In genomic region chr19:52369463-52370340, GRCh38 we compare ENCODE assay signal across 8 cellular contexts. TPM values are rescaled to one million over a fixed set of nuclear protein-coding genes. Genes with fewer than 3 reads are reported as not detected.
DNase-seq lines count a peak whose midpoint lies in the region; ATAC-seq, FAIRE-seq and TF ChIP-seq lines count a peak whose summit lies in the region.

ZNF880 (plus strand) TSS chr19:52369923; CDS start chr19:52369966, 43 bp downstream.

- H2AK5ac ChIP-seq in H1 (ENCODE audit: low read depth, low read length), result no peak within 1 kb of the TSS; the same call in 1 of the 2 replicates

- no peaks in the 10 kb centered on the region for H3K27me3 Mint-ChIP-seq in CD4-positive, alpha-beta T cell
- no peaks in the 10 kb centered on the region for H3K27me3 Mint-ChIP-seq in activated CD8-positive, alpha-beta memory T cell treated with anti-CD3 and anti-CD28 coated beads, Interleukin-2, amount 10 ng/mL, durations not matched to agents 7 days and 5 days
- no peaks in the 10 kb centered on the region for H3K27me3 Mint-ChIP-seq in memory B cell

- H4K20me1 ChIP-seq in GM23248 (ENCODE audit: insufficient read depth) (no peaks in the 10 kb centered on the region), H1 (replicated peaks in 1 of 2; ENCODE audit: control insufficient read depth in 1 of 2, insufficient read depth in 2 of 2, low read length in 2 of 2) (no peaks in the 10 kb centered on the region)

- H3K4ac ChIP-seq in H1 (replicated peaks; ENCODE audit: insufficient read length, low read depth, low read length), result peak within 1 kb of the TSS; percentile 41

- no peak within 1 kb of the TSS for H3K14ac ChIP-seq in H1 (ENCODE audit: insufficient read length)

- H2BK20ac ChIP-seq in H1 (ENCODE audit: low read length), result no peak within 1 kb of the TSS

- H3K4me1 ChIP-seq in GM23248 (ENCODE audit: insufficient read depth) (no peaks in the 10 kb centered on the region), H1 (replicated peaks in 1 of 4; ENCODE audit: control insufficient read depth in 3 of 4, insufficient read depth in 4 of 4, low read length in 3 of 4) (no peaks in the 10 kb centered on the region)

- no peaks in the 10 kb centered on the region for H3K9me2 ChIP-seq in GM23248 (ENCODE audit: insufficient read depth)

- H4K5ac ChIP-seq in H1 (ENCODE audit: insufficient read length, low read depth, low read length), result peak within 1 kb of the TSS; percentile 72

- H3K4me2 ChIP-seq in GM23248 (ENCODE audit: unreplicated experiment), result peak within 1 kb of the TSS; percentile 78
- H3K4me2 ChIP-seq in H1 (ENCODE audit: insufficient read depth in 1 of 2, low read depth in 2 of 2, low read length in 2 of 2), result peak within 1 kb of the TSS; percentile 79 to 88

- peak within 1 kb of the TSS; percentile 93 for H3K56ac ChIP-seq in H1 (replicated peaks; ENCODE audit: insufficient read length, low read depth, low read length)

- no peak for TF ChIP-seq EP300 in H1 (IDR thresholded peaks at IDR 0.05; ENCODE audit: borderline replicate concordance in 1 of 2, low read depth in 2 of 2, low read length in 2 of 2)

- H3K79me1 ChIP-seq in H1 (ENCODE audit: low read depth, low read length), result peaks cover 2% of the 10 kb centered on the region; the same call in 1 of the 2 replicates

- in situ Hi-C loops in GM23248 (cut with MboI) (no loop called here), KBM-7 (cut with MboI; ENCODE audit: low pct_unique_long_range_greater_than_20kb, low sequenced_read_pairs) (no loop called here)

- POLR2A ChIA-PET in CD4-positive, alpha-beta T cell (lab: Charles Lee), result interaction anchor here (0.7 to 2.0 kb wide), 11 partner anchors 10 to 1151 kb away, joined by 3 to 18 read pairs (median 5); partner anchors contain the start of genes PPP2R1A, ZNF432, ZNF528 and ZNF610
- POLR2A ChIA-PET in H1 (lab: Charles Lee; ENCODE audit: partially characterized antibody), result interaction anchor here (0.7 to 1.4 kb wide), 13 partner anchors 8 to 290 kb away, joined by 3 to 7 read pairs (median 4); partner anchors contain the start of genes ZNF578 and ZNF766

- TF ChIP-seq CTCF in CD4-positive, alpha-beta T cell (IDR thresholded peaks at IDR 0.05), result no peak
- no peak for TF ChIP-seq CTCF in H1 (IDR thresholded peaks at IDR 0.05; ENCODE audit: control extremely low read depth in 1 of 3, insufficient read depth in 1 of 3, low read depth in 1 of 3, low read length in 3 of 3)

- 2% methylated on average over 53 of the region's 53 CpGs for WGBS in GM23248 (ENCODE audit: low coverage in 1 of 2, low lambda C conversion rate in 2 of 2, missing lambda C conversion rate in 2 of 2), 2 experiments
- 11% methylated on average over 50 of the region's 53 CpGs; no CpG with 5 or more reads in 1 of the 2 experiments for WGBS in H1 (ENCODE audit: extremely low coverage in 1 of 2, insufficient coverage in 1 of 2, insufficient read length in 1 of 2, insufficient replicate concordance in 2 of 2, low coverage in 1 of 2, low lambda C conversion rate in 2 of 2, missing lambda C conversion rate in 1 of 2), 2 experiments

- peak within 1 kb of the TSS; percentile 92 for H3K4me3 Mint-ChIP-seq in CD4-positive, alpha-beta T cell
- H3K4me3 Mint-ChIP-seq in activated CD8-positive, alpha-beta memory T cell treated with anti-CD3 and anti-CD28 coated beads, Interleukin-2, amount 10 ng/mL, durations not matched to agents 7 days and 5 days, result peak within 1 kb of the TSS; percentile 90
- H3K4me3 Mint-ChIP-seq in memory B cell, result peak within 1 kb of the TSS; percentile 95

- no peaks in the 10 kb centered on the region for H3K27me3 ChIP-seq in CD4-positive, alpha-beta T cell (ENCODE audit: control insufficient read depth, insufficient read depth, low read length)
- H3K27me3 ChIP-seq in GM23248 (replicated peaks; ENCODE audit: insufficient read depth) (no peaks in the 10 kb centered on the region), H1 (replicated peaks in 1 of 4; ENCODE audit: control insufficient read depth in 3 of 4, extremely low read depth in 1 of 4, insufficient read depth in 3 of 4, low read length in 3 of 4) (no peaks in the 10 kb centered on the region)

- peak within 1 kb of the TSS; percentile 95 for H2BK5ac ChIP-seq in H1 (ENCODE audit: low read depth, low read length)

- H3K9me3 ChIP-seq in CD4-positive, alpha-beta T cell (ENCODE audit: control insufficient read depth, low read length), result peaks cover 72% of the 10 kb centered on the region
- peaks cover 9% of the 10 kb centered on the region for H3K9me3 ChIP-seq in GM23248 (ENCODE audit: low read depth)
- H3K9me3 ChIP-seq in H1 (ENCODE audit: insufficient read depth in 2 of 2, low read depth in 1 of 2, low read length in 1 of 2), result peaks cover 24 to 36% of the 10 kb centered on the region in 2 experiments

- intact Hi-C loops in CD4-positive, alpha-beta T cell (cut with DNase I, micrococcal nuclease), result loop anchor here in 1 of 2 experiments (2.0 to 5.0 kb wide), 3 partner anchors 27 to 72 kb away; partner anchors contain the start of genes ZNF480, ZNF528 and ZNF610

- no peak within 1 kb of the TSS for H3K23ac ChIP-seq in H1 (ENCODE audit: insufficient read length)

- peak within 1 kb of the TSS; percentile 38 for H2BK120ac ChIP-seq in H1 (replicated peaks; ENCODE audit: low read depth, low read length)

- H3K9ac ChIP-seq in GM23248, result peak within 1 kb of the TSS; percentile 99
- H3K9ac ChIP-seq in H1 (replicated peaks in 1 of 4; ENCODE audit: extremely low read depth in 1 of 4, low read depth in 3 of 4, low read length in 3 of 4), result peak within 1 kb of the TSS; percentile 82 to 98 (median 94)

- H4K91ac ChIP-seq in H1 (replicated peaks; ENCODE audit: insufficient read length, low read length), result peak within 1 kb of the TSS; percentile 47

- peaks cover 26% of the 10 kb centered on the region for H3K79me2 ChIP-seq in GM23248 (ENCODE audit: insufficient read depth)
- H3K79me2 ChIP-seq in H1 (ENCODE audit: control insufficient read depth in 1 of 2, insufficient read depth in 2 of 2, low read length in 2 of 2), result peaks cover 0 to 16% of the 10 kb centered on the region in 2 experiments; a peak in 3 of 4 replicates

- peak within 1 kb of the TSS; percentile 97 for H3K27ac ChIP-seq in CD4-positive, alpha-beta T cell (ENCODE audit: low read depth, low read length)
- H3K27ac ChIP-seq in GM23248 (peak within 1 kb of the TSS; percentile 100), H1 (ENCODE audit: low read depth, low read length) (peak within 1 kb of the TSS; percentile 91)

- H3K4me3 ChIP-seq in GM23248 (peak within 1 kb of the TSS; percentile 93), H1 (ENCODE audit: extremely low read depth in 1 of 4, insufficient read depth in 2 of 4, low read depth in 3 of 4, low read length in 4 of 4) (peak within 1 kb of the TSS; percentile 88 to 96 (median 91))

- CTCF ChIA-PET in CD4-positive, alpha-beta T cell (lab: Charles Lee), result no interaction called here
- CTCF ChIA-PET in activated CD8-positive, alpha-beta memory T cell treated with anti-CD3 and anti-CD28 coated beads, Interleukin-2, amount 10 ng/mL, durations not matched to agents 7 days and 5 days (lab: Charles Lee), result interaction anchor here (0.7 to 0.8 kb wide), 2 partner anchors 24 to 130 kb away, joined by 3 read pairs; no protein-coding TSS in a partner anchor
- CTCF ChIA-PET in H1 (lab: Charles Lee; ENCODE audit: partially characterized antibody), result interaction anchor here (0.8 to 1.3 kb wide), 3 partner anchors 14 to 95 kb away, joined by 3 to 5 read pairs (median 4); no protein-coding TSS in a partner anchor

- H2BK12ac ChIP-seq in H1 (ENCODE audit: low read depth, low read length), result peak within 1 kb of the TSS; percentile 21; the same call in 1 of the 2 replicates

- peak; percentile 80 to 93 (median 86) for DNase-seq in CD4-positive, alpha-beta T cell
- DNase-seq in GM23248 (peak; percentile 98), NCI-H345 (lab: John Stamatoyannopoulos, UW) (peak; percentile 92), H1 (ENCODE audit: low read depth in 1 of 2, low spot score in 2 of 2) (peak; percentile 69 to 71), memory B cell (ENCODE audit: low spot score in 2 of 2) (peak; percentile 86 to 89), KBM-7 (no peak)
- DNase-seq in activated CD8-positive, alpha-beta memory T cell treated with anti-CD3 and anti-CD28 coated beads, Interleukin-2, amount 10 ng/mL, durations not matched to agents 7 days and 5 days, result peak; percentile 95
- DNase-seq in stimulated activated CD4-positive, alpha-beta T cell treated with anti-CD3 and anti-CD28 coated beads, TNF-alpha, amount 100 ng/mL, for 4 hours (ENCODE audit: low read depth in 3 of 3), result peak; percentile 85 to 87 (median 87)

- peaks cover 5% of the 10 kb centered on the region; the same call in 1 of the 2 replicates for H3K23me2 ChIP-seq in H1 (ENCODE audit: low read depth, low read length)

- TF ChIP-seq POLR2A in H1 (IDR thresholded peaks at IDR 0.05; ENCODE audit: control extremely low read depth in 1 of 2, low read depth in 2 of 2, low read length in 2 of 2), result peak; percentile 62 to 95

- peaks cover 21% of the 10 kb centered on the region for H3K4me1 Mint-ChIP-seq in CD4-positive, alpha-beta T cell (ENCODE audit: low read depth)
- peaks cover 17% of the 10 kb centered on the region for H3K4me1 Mint-ChIP-seq in activated CD8-positive, alpha-beta memory T cell treated with anti-CD3 and anti-CD28 coated beads, Interleukin-2, amount 10 ng/mL, durations not matched to agents 7 days and 5 days
- no peaks in the 10 kb centered on the region for H3K4me1 Mint-ChIP-seq in memory B cell

- H2AFZ ChIP-seq in GM23248 (peak within 1 kb of the TSS; percentile 87), H1 (ENCODE audit: low read length) (peak within 1 kb of the TSS; percentile 72)

- peak within 1 kb of the TSS; percentile 97 for H3K27ac Mint-ChIP-seq in CD4-positive, alpha-beta T cell
- peak within 1 kb of the TSS; percentile 98 for H3K27ac Mint-ChIP-seq in activated CD8-positive, alpha-beta memory T cell treated with anti-CD3 and anti-CD28 coated beads, Interleukin-2, amount 10 ng/mL, durations not matched to agents 7 days and 5 days
- H3K27ac Mint-ChIP-seq in memory B cell, result peak within 1 kb of the TSS; percentile 99

- peaks cover 10% of the 10 kb centered on the region for H3F3A ChIP-seq in GM23248 (ENCODE audit: insufficient read depth)

- peaks cover 84% of the 10 kb centered on the region for H3K36me3 Mint-ChIP-seq in CD4-positive, alpha-beta T cell (ENCODE audit: low read depth)
- H3K36me3 Mint-ChIP-seq in activated CD8-positive, alpha-beta memory T cell treated with anti-CD3 and anti-CD28 coated beads, Interleukin-2, amount 10 ng/mL, durations not matched to agents 7 days and 5 days, result peaks cover 63% of the 10 kb centered on the region
- peaks cover 33% of the 10 kb centered on the region for H3K36me3 Mint-ChIP-seq in memory B cell

- no peak for TF ChIP-seq RAD21 in H1 (IDR thresholded peaks at IDR 0.05 in 1 of 2, conservative IDR thresholded peaks at IDR 0.05 in 1 of 2; ENCODE audit: low read depth in 2 of 2, low read length in 2 of 2)

- FAIRE-seq in H1 (lab: Jason Lieb, UNC), result no peak

- H2BK15ac ChIP-seq in H1 (ENCODE audit: low read length), result no peak within 1 kb of the TSS

- H3K9me3 Mint-ChIP-seq in CD4-positive, alpha-beta T cell, result peaks cover 28% of the 10 kb centered on the region
- H3K9me3 Mint-ChIP-seq in activated CD8-positive, alpha-beta memory T cell treated with anti-CD3 and anti-CD28 coated beads, Interleukin-2, amount 10 ng/mL, durations not matched to agents 7 days and 5 days (ENCODE audit: low read depth), result peaks cover 31% of the 10 kb centered on the region
- H3K9me3 Mint-ChIP-seq in memory B cell, result peaks cover 13% of the 10 kb centered on the region

- H4K8ac ChIP-seq in H1 (ENCODE audit: extremely low read depth, insufficient read depth, low read length), result peak within 1 kb of the TSS; percentile 92

- peak; percentile 95 for ATAC-seq in CD4-positive, alpha-beta T cell (ENCODE audit: poor library complexity)
- peak; percentile 99 for ATAC-seq in activated CD8-positive, alpha-beta memory T cell treated with anti-CD3 and anti-CD28 coated beads, Interleukin-2, amount 10 ng/mL, durations not matched to agents 7 days and 5 days
- ATAC-seq in memory B cell (ENCODE audit: low read depth), result peak; percentile 96

- peak within 1 kb of the TSS; percentile 83 for H3K18ac ChIP-seq in H1 (ENCODE audit: extremely low read depth, low read length)

- H3K36me3 ChIP-seq in GM23248 (ENCODE audit: low read depth), result peaks cover 38% of the 10 kb centered on the region
- peaks cover 2 to 43% (median 24%) of the 10 kb centered on the region in 4 experiments; a peak in 7 of 8 replicates for H3K36me3 ChIP-seq in H1 (ENCODE audit: control insufficient read depth in 2 of 4, insufficient read depth in 4 of 4, low read length in 3 of 4)

RNA-seq across cellular contexts. Expression of gene ZNF880, which starts in this region (rescaled TPM):
- 10 to 100 TPM; 27.6 to 33.8 TPM for total RNA-seq in CD4-positive, alpha-beta T cell
- total RNA-seq in GM23248 (2014; rRNA removed; shearing (Covaris generic)), result 22.0 and 34.8 TPM in 2 replicates
- polyA plus RNA-seq in GM23248 (2016; fragmentation: Nextera tagmentation; extraction: Ambion mirVana), result 30.7 and 32.5 TPM in 2 replicates
- total RNA-seq in activated CD8-positive, alpha-beta memory T cell treated with anti-CD3 and anti-CD28 coated beads, Interleukin-2, amount 10 ng/mL, durations not matched to agents 7 days and 5 days, result 10 to 100 TPM; 11.9 to 18.8 TPM
- 8.4 and 11.4 TPM in 2 replicates for total RNA-seq in H1 (2021; fragmentation: NEBNext Ultra II Directional; extraction: Animal tissue kit (Norgen Biotek cat#: 25700))
- polyA plus RNA-seq in H1 (2011; rRNA removed), result 22.7 and 25.9 TPM in 2 replicates
- polyA plus RNA-seq in H1 (2011; cell fraction: cytosol; rRNA removed), result 34.0 TPM
- 9.8 TPM for polyA plus RNA-seq in H1 (2011; cell fraction: nucleus; rRNA removed)
- polyA plus RNA-seq in H1 (2012, experiment 1 of 2), result 26.0 to 37.2 TPM (median 28.6 TPM) in 4 replicates
- 11.8 TPM for polyA plus RNA-seq in H1 (2012, experiment 2 of 2)
- 19.9 TPM for polyA plus RNA-seq in H1 (2013, experiment 1 of 2)
- 20.4 TPM for polyA plus RNA-seq in H1 (2013, experiment 2 of 2)
- polyA minus RNA-seq in H1 (2011; rRNA and poly(A)+ RNA removed), result 19.5 and 28.5 TPM in 2 replicates
- 15.1 TPM for polyA minus RNA-seq in H1 (2011; cell fraction: cytosol; rRNA and poly(A)+ RNA removed)
- polyA minus RNA-seq in H1 (2011; cell fraction: nucleus; rRNA and poly(A)+ RNA removed), result 27.5 TPM
